ENCODE assay signal across 8 cellular contexts in genomic region chr17:75855310-75856061, GRCh38. TPM values are rescaled to one million over a fixed set of nuclear protein-coding genes. Genes with fewer than 3 reads are reported as not detected.
DNase-seq lines count a peak whose midpoint lies in the region; ATAC-seq and TF ChIP-seq lines count a peak whose summit lies in the region.

TSS of gene WBP2 (minus strand) at chr17:75855335. CDS start at chr17:75855297, 38 bp downstream.

- H3K27me3 ChIP-seq in prostate gland (replicated peaks; ENCODE audit: insufficient read depth), result no peaks in the 10 kb centered on the region

- intact Hi-C loops in left ventricle myocardium superior (cut with micrococcal nuclease) (no loop called here), prostate gland (cut with DNase I) (loop anchor here (2.0 kb wide), 3 partner anchors 17 to 71 kb away; partner anchors contain the start of genes TRIM65 and UNK)

- no peaks in the 10 kb centered on the region for H3K36me3 Mint-ChIP-seq in T-helper 17 cell (ENCODE audit: low read depth)

- H3K27ac ChIP-seq in prostate gland (peak within 1 kb of the TSS; percentile 98), urinary bladder (ENCODE audit: low read depth) (peak within 1 kb of the TSS; percentile 92)

- DNase-seq in NCI-H1694 treated with DMSO at 0.1 percent for 48 hours (lab: John Stamatoyannopoulos, UW), result peak; percentile 100
- peak; percentile 89 to 95 (median 91) for DNase-seq in T-helper 17 cell
- peak; percentile 57 to 100 (median 99) for DNase-seq in amygdala (lab: John Stamatoyannopoulos, UW)
- peak; percentile 97 for DNase-seq in left ventricle myocardium superior
- DNase-seq in prostate gland (ENCODE audit: low spot score), result peak; percentile 100

- H3K9me3 ChIP-seq in T-helper 17 cell (ENCODE audit: control insufficient read depth, low read length, poor library complexity, severe bottlenecking) (no peaks in the 10 kb centered on the region), prostate gland (no peaks in the 10 kb centered on the region)

- H3K36me3 ChIP-seq in prostate gland (peaks cover 6 to 8% of the 10 kb centered on the region in 2 donors), urinary bladder (ENCODE audit: insufficient read depth) (peaks cover 5% of the 10 kb centered on the region)

- ATAC-seq in GM18498 (IDR thresholded peaks at IDR 0.05; ENCODE audit: unreplicated experiment), result peak; percentile 89
- ATAC-seq in HG02938 (IDR thresholded peaks at IDR 0.05; ENCODE audit: unreplicated experiment), result peak; percentile 78
- ATAC-seq in T-helper 17 cell, result peak; percentile 94
- peak; percentile 91 for ATAC-seq in left ventricle myocardium superior

- H3K27ac Mint-ChIP-seq in T-helper 17 cell, result no peak within 1 kb of the TSS

- under 1% methylated on average over 58 of the region's 58 CpGs for whole genome bisulfite sequencing in prostate gland
- WGBS in urinary bladder, result under 1% methylated on average over 58 of the region's 58 CpGs

- TF ChIP-seq POLR2A in prostate gland (IDR thresholded peaks at IDR 0.05), result peak; percentile 99

- TF ChIP-seq CTCF in prostate gland (IDR thresholded peaks at IDR 0.05), result peak; percentile 31 to 92 (median 50)

- H3K4me1 ChIP-seq in prostate gland (replicated peaks) (peaks cover 8% of the 10 kb centered on the region), urinary bladder (ENCODE audit: insufficient read depth) (no peaks in the 10 kb centered on the region)

- H3K4me3 ChIP-seq in prostate gland (peak within 1 kb of the TSS; percentile 72 to 89), urinary bladder (ENCODE audit: low read depth, low read length) (peak within 1 kb of the TSS; percentile 77)

- no peaks in the 10 kb centered on the region for H3K27me3 Mint-ChIP-seq in T-helper 17 cell

- H3K4me1 Mint-ChIP-seq in T-helper 17 cell, result peaks cover 13% of the 10 kb centered on the region

- no peak within 1 kb of the TSS for H3K4me3 Mint-ChIP-seq in T-helper 17 cell

RNA-seq across cellular contexts. Expression of gene WBP2, which starts in this region (rescaled TPM):
- total RNA-seq in T-helper 17 cell (100 to 1,000 TPM in 1 of 2 donors, 10 to 100 TPM in 1; 86.0 to 114 TPM), left ventricle myocardium superior (152 TPM), prostate gland (100 to 1,000 TPM in 1 of 2 donors, 10 to 100 TPM in 1; 88.9 to 125 TPM), urinary bladder (16.2 TPM)
- polyA plus RNA-seq in urinary bladder, result 142 TPM

Comparison
In these comparisons a context has a peak if more than half of its experiments do, and no peak if none do; other contexts are left out.
1. Peak in every context shown above with its lines: DNase-seq, ATAC-seq, H3K4me3 ChIP-seq and H3K27ac ChIP-seq.